11 cellular contexts compared by ENCODE assay signal in genomic region chr9:89467278-89467625, GRCh38. TPM values are rescaled to one million over a fixed set of nuclear protein-coding genes. Genes with fewer than 3 reads are reported as not detected.
DNase-seq lines count a peak whose midpoint lies in the region; ATAC-seq and TF ChIP-seq lines count a peak whose summit lies in the region.
"Had no signal": no experiment of that assay in that cellular context is flagged by ENCODE, and none has a peak within 500 bp of the region (broad histone marks: within the 10 kb centered on the region; RNA-seq: fewer than 3 reads in every experiment).

No MANE protein-coding gene starts in this region.

- H3K27me3 ChIP-seq in DND-41 (ENCODE audit: insufficient read depth, low read length, poor library complexity) = no peaks in the 10 kb centered on the region
- no peaks in the 10 kb centered on the region for H3K27me3 ChIP-seq in effector memory CD4-positive, alpha-beta T cell (replicated peaks; ENCODE audit: control insufficient read depth, insufficient read depth, low read length, poor library complexity, severe bottlenecking)

- H3K4me2 ChIP-seq in DND-41 (ENCODE audit: insufficient read depth, low read length) = no peak overlapping the region

- no peak overlapping the region for H2AFZ ChIP-seq in DND-41 (ENCODE audit: low read depth, low read length)

- 0 out of 2 replicates have a peak overlapping the region, but pooled peaks have one; percentile 32 for H3K27ac ChIP-seq in DND-41 (ENCODE audit: low read length)
- peak overlapping the region; percentile 77 for H3K27ac ChIP-seq in effector memory CD4-positive, alpha-beta T cell (ENCODE audit: insufficient read depth, low read length, poor library complexity, severe bottlenecking)

- no peaks in the 10 kb centered on the region for H3K9me3 ChIP-seq in DND-41 (ENCODE audit: insufficient read depth, low read length, severe bottlenecking)
- H3K9me3 ChIP-seq in effector memory CD4-positive, alpha-beta T cell (ENCODE audit: control insufficient read depth, low read length) = no peaks in the 10 kb centered on the region

- peaks cover 93% of the 10 kb centered on the region for H3K4me1 ChIP-seq in DND-41 (ENCODE audit: insufficient read depth, low read length)
- H3K4me1 ChIP-seq in effector memory CD4-positive, alpha-beta T cell (ENCODE audit: control insufficient read depth, insufficient read depth, low read length, poor library complexity, severe bottlenecking) = peaks cover 92% of the 10 kb centered on the region

- H4K20me1 ChIP-seq in DND-41 (ENCODE audit: insufficient read depth, low read length) = peaks cover 87% of the 10 kb centered on the region

- H3K36me3 ChIP-seq in DND-41 (ENCODE audit: insufficient read depth, low read length) = peaks cover 59% of the 10 kb centered on the region
- H3K36me3 ChIP-seq in effector memory CD4-positive, alpha-beta T cell (ENCODE audit: control insufficient read depth, insufficient read depth, low read length) = no peaks in the 10 kb centered on the region

- no peak for ATAC-seq in DND-41 (ENCODE audit: insufficient read depth, low read depth)
- ATAC-seq in GM21423 (IDR thresholded peaks at IDR 0.05; ENCODE audit: unreplicated experiment) = peak; percentile 6
- ATAC-seq in HG03378 (IDR thresholded peaks at IDR 0.05; ENCODE audit: unreplicated experiment) = peak; percentile 5
- no peak for ATAC-seq in GM18498 (IDR thresholded peaks at IDR 0.05; ENCODE audit: unreplicated experiment)
- no peak for ATAC-seq in GM18867 (IDR thresholded peaks at IDR 0.05; ENCODE audit: unreplicated experiment)
- ATAC-seq: right cardiac atrium had no signal

- peaks cover 100% of the 10 kb centered on the region for H3K79me2 ChIP-seq in DND-41 (ENCODE audit: insufficient read depth, low read length)

- no peak for TF ChIP-seq CTCF in DND-41 (IDR thresholded peaks at IDR 0.05; ENCODE audit: borderline replicate concordance, extremely low read depth, low read length, poor library complexity, severe bottlenecking)

- H3K4me3 ChIP-seq in DND-41 (ENCODE audit: low read depth in 1 of 2, low read length in 2 of 2) = no peak overlapping the region
- H3K4me3 ChIP-seq in effector memory CD4-positive, alpha-beta T cell (ENCODE audit: insufficient read depth, low read depth, low read length, poor library complexity, severe bottlenecking) = peak overlapping the region; percentile 1

- DNase-seq in DND-41 = no peak
- no peak for DNase-seq in effector memory CD4-positive, alpha-beta T cell
- DNase-seq in SK-N-DZ (ENCODE audit: low spot score) = no peak
- no peak for DNase-seq in NCI-H187 (lab: John Stamatoyannopoulos, UW)
- DNase-seq: COR-L47, NCI-H1694 had no signal

- H3K9ac ChIP-seq in DND-41 (ENCODE audit: low read depth, low read length) = no peak overlapping the region

RNA-seq across cellular contexts. Expression of gene SEMA4D, which starts 30.7 kb away (rescaled TPM):
- polyA plus RNA-seq in SK-N-DZ (2014; cell fraction: cytosol; rRNA removed) = 15.0 and 18.2 TPM in 2 replicates
- 27.2 and 58.4 TPM in 2 replicates for polyA plus RNA-seq in SK-N-DZ (2014; cell fraction: nucleus; rRNA removed)

Comparison
In these comparisons a context has a peak if more than half of its experiments do, and no peak if none do; other contexts are left out.
1. ATAC-seq: peak in GM21423 (single experiment) and HG03378 (single experiment); none in DND-41 (single experiment), GM18498 (single experiment) and GM18867 (single experiment).